In genomic region chr12:116276433-116277216, GRCh38 we compare ENCODE assay signal across 1 cellular context.
A peak's percentile ranks its signal among the peaks of the same experiment; 100 is the strongest.
TF ChIP-seq lines count a peak whose summit lies in the region.

No MANE protein-coding gene starts in this region.

TF ChIP-seq in HEK293, 187 proteins besides CTCF, POLR2A, EP300 and RAD21 (continued from another document):
- peak; percentile 50; the same call in 1 of the 2 replicates for TF ChIP-seq REST (tag by site-specific recombination; IDR thresholded peaks at IDR 0.05)
TF ChIP-seq in HEK293: peak in this region for 28.
